Comparison of ENCODE assay signal across 1 cellular context in the genomic region with DNA sequence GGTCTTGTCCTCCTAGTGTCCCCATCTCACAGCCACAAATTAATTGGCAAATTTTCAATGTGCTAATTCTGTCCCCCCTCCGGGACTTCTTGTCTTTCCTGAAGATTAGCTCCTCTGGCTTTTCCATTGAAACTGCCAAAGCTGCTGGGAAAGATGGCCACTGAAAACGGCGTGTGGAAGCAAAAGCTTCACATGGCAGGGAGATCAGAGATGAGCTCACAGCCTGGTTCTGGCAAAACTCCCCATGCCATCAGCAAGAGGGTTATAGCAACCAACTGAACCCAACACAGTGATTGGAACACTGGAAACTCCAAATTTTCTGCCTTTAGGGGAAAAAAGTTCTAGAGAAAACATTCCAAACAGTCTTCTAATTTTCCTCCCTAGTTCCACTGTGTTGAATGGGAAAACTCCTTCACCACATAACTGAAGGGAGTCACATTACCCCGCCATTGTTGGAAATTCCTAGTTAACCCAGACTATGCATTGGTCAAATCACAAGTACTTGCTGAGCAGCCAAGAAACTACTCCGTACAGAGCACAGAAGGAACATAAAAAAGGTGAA.
TF ChIP-seq lines count a peak whose summit lies in the region.

No MANE protein-coding gene starts in this region.

TF ChIP-seq in GM23338, 12 proteins besides CTCF, POLR2A, EP300 and RAD21 (continued from another document):
- no peak for TF ChIP-seq ZNF462 (CRISPR knock-in tag; IDR thresholded peaks at IDR 0.05)
- no peak for TF ChIP-seq STAT1 (IDR thresholded peaks at IDR 0.05; ENCODE audit: unreplicated experiment)
- no peak for TF ChIP-seq ETS1 (IDR thresholded peaks at IDR 0.05)
- TF ChIP-seq, protein P1, sequence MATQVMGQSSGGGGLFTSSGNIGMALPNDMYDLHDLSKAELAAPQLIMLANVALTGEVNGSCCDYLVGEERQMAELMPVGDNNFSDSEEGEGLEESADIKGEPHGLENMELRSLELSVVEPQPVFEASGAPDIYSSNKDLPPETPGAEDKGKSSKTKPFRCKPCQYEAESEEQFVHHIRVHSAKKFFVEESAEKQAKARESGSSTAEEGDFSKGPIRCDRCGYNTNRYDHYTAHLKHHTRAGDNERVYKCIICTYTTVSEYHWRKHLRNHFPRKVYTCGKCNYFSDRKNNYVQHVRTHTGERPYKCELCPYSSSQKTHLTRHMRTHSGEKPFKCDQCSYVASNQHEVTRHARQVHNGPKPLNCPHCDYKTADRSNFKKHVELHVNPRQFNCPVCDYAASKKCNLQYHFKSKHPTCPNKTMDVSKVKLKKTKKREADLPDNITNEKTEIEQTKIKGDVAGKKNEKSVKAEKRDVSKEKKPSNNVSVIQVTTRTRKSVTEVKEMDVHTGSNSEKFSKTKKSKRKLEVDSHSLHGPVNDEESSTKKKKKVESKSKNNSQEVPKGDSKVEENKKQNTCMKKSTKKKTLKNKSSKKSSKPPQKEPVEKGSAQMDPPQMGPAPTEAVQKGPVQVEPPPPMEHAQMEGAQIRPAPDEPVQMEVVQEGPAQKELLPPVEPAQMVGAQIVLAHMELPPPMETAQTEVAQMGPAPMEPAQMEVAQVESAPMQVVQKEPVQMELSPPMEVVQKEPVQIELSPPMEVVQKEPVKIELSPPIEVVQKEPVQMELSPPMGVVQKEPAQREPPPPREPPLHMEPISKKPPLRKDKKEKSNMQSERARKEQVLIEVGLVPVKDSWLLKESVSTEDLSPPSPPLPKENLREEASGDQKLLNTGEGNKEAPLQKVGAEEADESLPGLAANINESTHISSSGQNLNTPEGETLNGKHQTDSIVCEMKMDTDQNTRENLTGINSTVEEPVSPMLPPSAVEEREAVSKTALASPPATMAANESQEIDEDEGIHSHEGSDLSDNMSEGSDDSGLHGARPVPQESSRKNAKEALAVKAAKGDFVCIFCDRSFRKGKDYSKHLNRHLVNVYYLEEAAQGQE (IDR thresholded peaks at IDR 0.05; ENCODE audit: unreplicated experiment): no peak
- TF ChIP-seq EZH2 (IDR thresholded peaks at IDR 0.05; ENCODE audit: low read depth, unreplicated experiment): no peak
- TF ChIP-seq ZNF114 (CRISPR knock-in tag; IDR thresholded peaks at IDR 0.05): no peak
- no peak for TF ChIP-seq EZH2phosphoT487 (IDR thresholded peaks at IDR 0.05; ENCODE audit: unreplicated experiment)
- TF ChIP-seq POLR2AphosphoS5 (IDR thresholded peaks at IDR 0.05; ENCODE audit: low read depth): no peak
- TF ChIP-seq JUNB (IDR thresholded peaks at IDR 0.05; ENCODE audit: unreplicated experiment): no peak
- no peak for TF ChIP-seq ZNF331 (CRISPR knock-in tag; IDR thresholded peaks at IDR 0.05; ENCODE audit: low read depth)
